Comparison of ENCODE assay signal across 9 cellular contexts in genomic region chr3:165185707-165186327, GRCh38. TPM values are rescaled to one million over a fixed set of nuclear protein-coding genes. Genes with fewer than 3 reads are reported as not detected.
DNase-seq lines count a peak whose midpoint lies in the region; FAIRE-seq and TF ChIP-seq lines count a peak whose summit lies in the region.
"Had no signal": no experiment of that assay in that cellular context is flagged by ENCODE, and none has a peak within 500 bp of the region (broad histone marks: within the 10 kb centered on the region; RNA-seq: fewer than 3 reads in every experiment).

No MANE protein-coding gene starts in this region.

- TF ChIP-seq POLR2A in H54 (IDR thresholded peaks at IDR 0.05; ENCODE audit: low read depth, low read length) = no peak

- H3K4me3 Mint-ChIP-seq in brain = peak overlapping the region in 1 of 5 experiments; percentile 10

- peak overlapping the region in 2 of 5 experiments; percentile 11 to 46 for H3K27ac Mint-ChIP-seq in brain

- peak; percentile 91 to 92 for TF ChIP-seq CTCF in brain (conservative IDR thresholded peaks at IDR 0.05)

- H3K27me3 Mint-ChIP-seq in brain = no peaks in the 10 kb centered on the region

- no peaks in the 10 kb centered on the region for H3K9me3 Mint-ChIP-seq in brain

- peak; percentile 83 for DNase-seq in A172 (ENCODE audit: low spot score)
- DNase-seq in GM03348 (ENCODE audit: low spot score) = peak; percentile 71
- DNase-seq in H54 (ENCODE audit: insufficient read length, low spot score) = no peak
- DNase-seq in Jurkat, Clone E6-1 (ENCODE audit: low read depth, low spot score) = peak; percentile 33
- DNase-seq in NOMO-1 treated with DMSO at 0.1 percent for 48 hours (lab: John Stamatoyannopoulos, UW; ENCODE audit: unreplicated experiment) = peak; percentile 72
- DNase-seq in kidney glomerular epithelial cell (lab: John Stamatoyannopoulos, UW) = peak; percentile 56
- peak; percentile 21 for DNase-seq in stromal cell of bone marrow (ENCODE audit: low read depth)

- peaks cover 32% of the 10 kb centered on the region for H3K36me3 Mint-ChIP-seq in brain

- FAIRE-seq in H54 (lab: Jason Lieb, UNC) = peak; percentile 91

- no peak overlapping the region for H3K4me3 ChIP-seq in Jurkat, Clone E6-1 (ENCODE audit: low read length)

- H3K4me1 Mint-ChIP-seq in brain = peaks cover 19% of the 10 kb centered on the region

RNA-seq across cellular contexts. Expression of gene SLITRK3, which starts 10.4 kb away (rescaled TPM):
- total RNA-seq in A172 (2014; rRNA removed; shearing (Covaris generic)) = 0.03 and 0.10 TPM in 2 replicates
- polyA plus RNA-seq in Jurkat, Clone E6-1 (2012; ENCODE audit: insufficient read depth, insufficient read length) = not detected
- 1.6 TPM for polyA plus RNA-seq in brain (ENCODE audit: insufficient read depth, low read depth, low replicate concordance)
- total RNA-seq: mononuclear cell had no signal
